In the genomic region with DNA sequence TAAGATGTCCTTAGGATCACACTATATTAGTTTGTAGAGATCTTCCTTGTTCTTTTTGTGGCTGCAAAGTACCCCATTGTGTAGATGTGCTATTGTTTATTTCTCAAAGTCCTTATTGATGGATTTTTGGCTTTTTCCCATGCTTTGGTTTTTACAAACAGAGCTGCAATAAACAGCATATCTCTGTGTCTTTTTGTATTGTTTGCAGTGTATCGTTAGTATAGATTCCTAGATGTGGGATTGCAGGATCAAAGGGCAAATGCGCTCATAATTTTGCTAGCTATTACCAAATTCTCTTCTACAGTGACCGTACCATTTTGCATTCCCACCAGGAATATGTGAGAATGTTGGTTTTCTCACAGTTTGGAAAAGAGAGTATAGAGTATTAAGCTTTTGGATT, we compare ENCODE assay signal across 27 cellular contexts. TPM values are rescaled to one million over a fixed set of nuclear protein-coding genes. Genes with fewer than 3 reads are reported as not detected.
"Had no signal": no experiment of that assay in that cellular context is flagged by ENCODE, and none has a peak within 500 bp of the region (broad histone marks: within the 10 kb centered on the region; RNA-seq: fewer than 3 reads in every experiment).

No MANE protein-coding gene starts in this region.

- H3K27ac ChIP-seq: brain microvascular endothelial cell, Peyer's patch, RWPE1, SJCRH30, VCaP had no signal

- H3K4me3 Mint-ChIP-seq: activated CD4-positive, alpha-beta memory T cell treated with anti-CD3 and anti-CD28 coated beads for 36 hours; activated CD4-positive, alpha-beta T cell treated with anti-CD3 and anti-CD28 coated beads, Interleukin-2, amount 10 ng/mL, durations not matched to agents 7 days and 5 days; activated naive CD4-positive, alpha-beta T cell treated with anti-CD3 and anti-CD28 coated beads for 36 hours; activated naive CD8-positive, alpha-beta T cell; activated T-helper 17 cell treated with anti-CD3 and anti-CD28 coated beads, Interleukin-2, amount 50 U/mL, for 72 hours had no signal

- H3K4me3 ChIP-seq: Peyer's patch, SJCRH30 had no signal

- H3K27ac Mint-ChIP-seq: activated CD4-positive, alpha-beta memory T cell treated with anti-CD3 and anti-CD28 coated beads for 36 hours; activated CD4-positive, alpha-beta T cell treated with anti-CD3 and anti-CD28 coated beads, Interleukin-2, amount 10 ng/mL, durations not matched to agents 7 days and 5 days; activated naive CD4-positive, alpha-beta T cell treated with anti-CD3 and anti-CD28 coated beads for 36 hours; activated naive CD8-positive, alpha-beta T cell; activated T-helper 17 cell treated with anti-CD3 and anti-CD28 coated beads, Interleukin-2, amount 50 U/mL, for 72 hours had no signal

- H3K27me3 ChIP-seq: brain microvascular endothelial cell, Peyer's patch, SJCRH30 had no signal

- H3K27me3 Mint-ChIP-seq: activated CD4-positive, alpha-beta memory T cell treated with anti-CD3 and anti-CD28 coated beads for 36 hours; activated CD4-positive, alpha-beta T cell treated with anti-CD3 and anti-CD28 coated beads, Interleukin-2, amount 10 ng/mL, durations not matched to agents 7 days and 5 days; activated naive CD8-positive, alpha-beta T cell; activated T-helper 17 cell treated with anti-CD3 and anti-CD28 coated beads, Interleukin-2, amount 50 U/mL, for 72 hours had no signal

- ATAC-seq: activated T-helper 17 cell treated with anti-CD3 and anti-CD28 coated beads, Interleukin-2, amount 50 U/mL, for 72 hours had no signal

- DNase-seq: activated CD4-positive, alpha-beta memory T cell treated with anti-CD3 and anti-CD28 coated beads for 36 hours; activated CD4-positive, alpha-beta T cell treated with anti-CD3 and anti-CD28 coated beads, Interleukin-2, amount 10 ng/mL, durations not matched to agents 7 days and 5 days; activated CD4-positive, CD25-positive, alpha-beta regulatory T cell; activated gamma-delta T cell; activated naive CD4-positive, alpha-beta T cell treated with anti-CD3 and anti-CD28 coated beads for 36 hours; activated T-cell treated with anti-CD3 and anti-CD28 coated beads, Interleukin-2, amount 50 U/mL, for 48 hours; brain microvascular endothelial cell; Kasumi-1; KBM-7; NCI-H1092; NCI-H1436; NCI-H1694 treated with DMSO at 0.1 percent for 48 hours; NCI-H2029 treated with DMSO at 0.1 percent for 48 hours; NCI-H510A treated with DMSO at 0.1 percent for 48 hours; NCI-H69; NK-92 treated with Interleukin-12 subunit alpha and Interleukin-12 subunit beta, amount 100 ng/mL, for 24 hours; OCI-M1; Right ventricle myocardium superior; SJCRH30; SK-N-SH; T-helper 1 cell had no signal

- H3K4me1 Mint-ChIP-seq: activated CD4-positive, alpha-beta T cell treated with anti-CD3 and anti-CD28 coated beads, Interleukin-2, amount 10 ng/mL, durations not matched to agents 7 days and 5 days; activated T-helper 17 cell treated with anti-CD3 and anti-CD28 coated beads, Interleukin-2, amount 50 U/mL, for 72 hours had no signal

RNA-seq across cellular contexts. Expression of a gene that starts 44.8 kb away (rescaled TPM):
- total RNA-seq: activated CD4-positive, alpha-beta T cell treated with anti-CD3 and anti-CD28 coated beads, Interleukin-2, amount 10 ng/mL, durations not matched to agents 7 days and 5 days; T-helper 2 cell treated with Interferon-gamma antibody and Interleukin-4, amounts not matched to agents 100 ng/mL and 5 ng/mL, for 36 hours had no signal
